Comparison of ENCODE assay signal across 22 cellular contexts in genomic region chr5:12272389-12272788, GRCh38.
DNase-seq lines count a peak whose midpoint lies in the region; ATAC-seq and TF ChIP-seq lines count a peak whose summit lies in the region.
"Had no signal": no experiment of that assay in that cellular context is flagged by ENCODE, and none has a peak within 500 bp of the region (broad histone marks: within the 10 kb centered on the region; RNA-seq: fewer than 3 reads in every experiment).

No MANE protein-coding gene starts in this region.

- no peak overlapping the region for H3K4me3 Mint-ChIP-seq in endothelial cell (ENCODE audit: unreplicated experiment)
- H3K4me3 Mint-ChIP-seq in osteocyte (ENCODE audit: unreplicated experiment): no peak overlapping the region
- no peak overlapping the region for H3K4me3 Mint-ChIP-seq in activated T-helper 2 cell treated with anti-CD3 and anti-CD28 coated beads, Interferon-gamma antibody, Interleukin-2, Interleukin-4, amounts not matched to agents 10 μg/mL and 5 μg/mL and 100 μg/mL, durations not matched to agents 14 hours and 24 hours and 36 hours (ENCODE audit: low read depth)
- H3K4me3 Mint-ChIP-seq: activated naive CD4-positive, alpha-beta T cell treated with anti-CD3 and anti-CD28 coated beads, Interleukin-2, amount 10 ng/mL, durations not matched to agents 7 days and 5 days; CD4-positive, CD25-positive, alpha-beta regulatory T cell had no signal

- H3K27ac ChIP-seq in right lobe of liver: no peak overlapping the region
- H3K27ac ChIP-seq: coronary artery, gastrocnemius medialis, lower lobe of right lung, parathyroid adenoma, SK-N-MC, skin epidermis, vagina had no signal

- no peaks in the 10 kb centered on the region for H3K27me3 ChIP-seq in right lobe of liver
- H3K27me3 ChIP-seq: gastrocnemius medialis, vagina had no signal

- peak; percentile 28 for DNase-seq in NCI-H82 (lab: John Stamatoyannopoulos, UW)
- no peak for DNase-seq in NCI-H82 treated with DMSO at 0.1 percent for 48 hours (lab: John Stamatoyannopoulos, UW; ENCODE audit: unreplicated experiment)
- DNase-seq in NCI-H2171 treated with DMSO at 0.1 percent for 48 hours (lab: John Stamatoyannopoulos, UW): peak; percentile 20
- DNase-seq in endothelial cell (ENCODE audit: low spot score): peak; percentile 8
- DNase-seq in osteocyte (ENCODE audit: extremely low spot score, unreplicated experiment): no peak
- no peak for DNase-seq in MV-4-11 (lab: John Stamatoyannopoulos, UW)
- no peak for DNase-seq in right lobe of liver
- DNase-seq in activated T-helper 2 cell treated with anti-CD3 and anti-CD28 coated beads, Interferon-gamma antibody, Interleukin-2, Interleukin-4, amounts not matched to agents 10 μg/mL and 5 μg/mL and 100 μg/mL, durations not matched to agents 14 hours and 24 hours and 36 hours (ENCODE audit: low spot score): no peak
- DNase-seq: activated CD4-positive, alpha-beta T cell treated with anti-CD3 and anti-CD28 coated beads for 48 hours; activated naive CD4-positive, alpha-beta T cell treated with anti-CD3 and anti-CD28 coated beads, Interleukin-2, amount 10 ng/mL, durations not matched to agents 7 days and 5 days; CD4-positive, CD25-positive, alpha-beta regulatory T cell; gastrocnemius medialis; lower lobe of right lung; NCI-H1048; NCI-H2107; stimulated activated CD4-positive, alpha-beta T cell treated with anti-CD3 and anti-CD28 coated beads, Interleukin-4, amount 100 ng/mL, for 1 hour; T1000 had no signal

- TF ChIP-seq CTCF in endothelial cell (IDR thresholded peaks at IDR 0.05; ENCODE audit: unreplicated experiment) (no peak), osteocyte (IDR thresholded peaks at IDR 0.05) (peak; percentile 25), right lobe of liver (IDR thresholded peaks at IDR 0.05) (no peak)

- TF ChIP-seq POLR2A in right lobe of liver (IDR thresholded peaks at IDR 0.05): no peak

- H3K27me3 Mint-ChIP-seq in endothelial cell (ENCODE audit: unreplicated experiment) (peaks cover 2% of the 10 kb centered on the region), osteocyte (ENCODE audit: unreplicated experiment) (no peaks in the 10 kb centered on the region)
- no peaks in the 10 kb centered on the region for H3K27me3 Mint-ChIP-seq in activated T-helper 2 cell treated with anti-CD3 and anti-CD28 coated beads, Interferon-gamma antibody, Interleukin-2, Interleukin-4, amounts not matched to agents 10 μg/mL and 5 μg/mL and 100 μg/mL, durations not matched to agents 14 hours and 24 hours and 36 hours (ENCODE audit: low read depth)
- H3K27me3 Mint-ChIP-seq: activated naive CD4-positive, alpha-beta T cell treated with anti-CD3 and anti-CD28 coated beads, Interleukin-2, amount 10 ng/mL, durations not matched to agents 7 days and 5 days; CD4-positive, CD25-positive, alpha-beta regulatory T cell had no signal

- H3K4me1 Mint-ChIP-seq in endothelial cell (ENCODE audit: unreplicated experiment) (peaks cover 4% of the 10 kb centered on the region), osteocyte (ENCODE audit: unreplicated experiment) (no peaks in the 10 kb centered on the region)
- no peaks in the 10 kb centered on the region for H3K4me1 Mint-ChIP-seq in activated T-helper 2 cell treated with anti-CD3 and anti-CD28 coated beads, Interferon-gamma antibody, Interleukin-2, Interleukin-4, amounts not matched to agents 10 μg/mL and 5 μg/mL and 100 μg/mL, durations not matched to agents 14 hours and 24 hours and 36 hours (ENCODE audit: low read depth)
- H3K4me1 Mint-ChIP-seq: activated naive CD4-positive, alpha-beta T cell treated with anti-CD3 and anti-CD28 coated beads, Interleukin-2, amount 10 ng/mL, durations not matched to agents 7 days and 5 days; CD4-positive, CD25-positive, alpha-beta regulatory T cell had no signal

- H3K4me3 ChIP-seq in right lobe of liver: no peak overlapping the region
- H3K4me3 ChIP-seq: coronary artery, gastrocnemius medialis, lower lobe of right lung, SK-N-MC, skin epidermis, vagina had no signal

- H3K4me1 ChIP-seq in right lobe of liver: no peaks in the 10 kb centered on the region
- H3K4me1 ChIP-seq: gastrocnemius medialis, lower lobe of right lung, parathyroid adenoma, vagina had no signal

- H3K27ac Mint-ChIP-seq in endothelial cell (ENCODE audit: unreplicated experiment): no peak overlapping the region
- H3K27ac Mint-ChIP-seq in osteocyte (ENCODE audit: unreplicated experiment): no peak overlapping the region
- no peak overlapping the region for H3K27ac Mint-ChIP-seq in activated T-helper 2 cell treated with anti-CD3 and anti-CD28 coated beads, Interferon-gamma antibody, Interleukin-2, Interleukin-4, amounts not matched to agents 10 μg/mL and 5 μg/mL and 100 μg/mL, durations not matched to agents 14 hours and 24 hours and 36 hours
- H3K27ac Mint-ChIP-seq: activated naive CD4-positive, alpha-beta T cell treated with anti-CD3 and anti-CD28 coated beads, Interleukin-2, amount 10 ng/mL, durations not matched to agents 7 days and 5 days; CD4-positive, CD25-positive, alpha-beta regulatory T cell had no signal

- no peak for ATAC-seq in right lobe of liver
- ATAC-seq: gastrocnemius medialis, lower lobe of right lung had no signal

- no peaks in the 10 kb centered on the region for H3K9me3 Mint-ChIP-seq in endothelial cell (ENCODE audit: unreplicated experiment)
- H3K9me3 Mint-ChIP-seq in osteocyte (ENCODE audit: unreplicated experiment): no peaks in the 10 kb centered on the region
- peaks cover 48% of the 10 kb centered on the region for H3K9me3 Mint-ChIP-seq in activated T-helper 2 cell treated with anti-CD3 and anti-CD28 coated beads, Interferon-gamma antibody, Interleukin-2, Interleukin-4, amounts not matched to agents 10 μg/mL and 5 μg/mL and 100 μg/mL, durations not matched to agents 14 hours and 24 hours and 36 hours

- WGBS in right lobe of liver (ENCODE audit: insufficient coverage, low coverage, low lambda C conversion rate, missing lambda C conversion rate): 43% methylated on average over 5 of the region's 5 CpGs

- H3K36me3 Mint-ChIP-seq in endothelial cell (ENCODE audit: low read depth, unreplicated experiment) (no peaks in the 10 kb centered on the region), osteocyte (ENCODE audit: unreplicated experiment) (no peaks in the 10 kb centered on the region)
- no peaks in the 10 kb centered on the region for H3K36me3 Mint-ChIP-seq in activated T-helper 2 cell treated with anti-CD3 and anti-CD28 coated beads, Interferon-gamma antibody, Interleukin-2, Interleukin-4, amounts not matched to agents 10 μg/mL and 5 μg/mL and 100 μg/mL, durations not matched to agents 14 hours and 24 hours and 36 hours (ENCODE audit: low read depth)
- H3K36me3 Mint-ChIP-seq: activated naive CD4-positive, alpha-beta T cell treated with anti-CD3 and anti-CD28 coated beads, Interleukin-2, amount 10 ng/mL, durations not matched to agents 7 days and 5 days; CD4-positive, CD25-positive, alpha-beta regulatory T cell had no signal

- H3K9me3 ChIP-seq in right lobe of liver: no peaks in the 10 kb centered on the region
- H3K9me3 ChIP-seq: gastrocnemius medialis, lower lobe of right lung, vagina had no signal

- H3K36me3 ChIP-seq in right lobe of liver: no peaks in the 10 kb centered on the region
- H3K36me3 ChIP-seq: gastrocnemius medialis, lower lobe of right lung, vagina had no signal

- intact Hi-C loops in right lobe of liver (cut with DNase I): no loop called here
- intact Hi-C loops in activated T-helper 2 cell treated with anti-CD3 and anti-CD28 coated beads, Interferon-gamma antibody, Interleukin-2, Interleukin-4, amounts not matched to agents 10 μg/mL and 5 μg/mL and 100 μg/mL, durations not matched to agents 14 hours and 24 hours and 36 hours (cut with micrococcal nuclease): no loop called here

Comparison
In these comparisons a context has a peak if more than half of its experiments do, and no peak if none do; other contexts are left out.
1. DNase-seq: peak in NCI-H82 (single experiment), NCI-H2171 treated with DMSO at 0.1 percent for 48 hours (single experiment) and endothelial cell (single experiment); none in NCI-H82 treated with DMSO at 0.1 percent for 48 hours (single experiment), osteocyte (single experiment), MV-4-11 (single experiment), right lobe of liver (0 of 3) and activated T-helper 2 cell treated with anti-CD3 and anti-CD28 coated beads, Interferon-gamma antibody, Interleukin-2, Interleukin-4, amounts not matched to agents 10 μg/mL and 5 μg/mL and 100 μg/mL, durations not matched to agents 14 hours and 24 hours and 36 hours (single experiment).